In the genomic region with DNA sequence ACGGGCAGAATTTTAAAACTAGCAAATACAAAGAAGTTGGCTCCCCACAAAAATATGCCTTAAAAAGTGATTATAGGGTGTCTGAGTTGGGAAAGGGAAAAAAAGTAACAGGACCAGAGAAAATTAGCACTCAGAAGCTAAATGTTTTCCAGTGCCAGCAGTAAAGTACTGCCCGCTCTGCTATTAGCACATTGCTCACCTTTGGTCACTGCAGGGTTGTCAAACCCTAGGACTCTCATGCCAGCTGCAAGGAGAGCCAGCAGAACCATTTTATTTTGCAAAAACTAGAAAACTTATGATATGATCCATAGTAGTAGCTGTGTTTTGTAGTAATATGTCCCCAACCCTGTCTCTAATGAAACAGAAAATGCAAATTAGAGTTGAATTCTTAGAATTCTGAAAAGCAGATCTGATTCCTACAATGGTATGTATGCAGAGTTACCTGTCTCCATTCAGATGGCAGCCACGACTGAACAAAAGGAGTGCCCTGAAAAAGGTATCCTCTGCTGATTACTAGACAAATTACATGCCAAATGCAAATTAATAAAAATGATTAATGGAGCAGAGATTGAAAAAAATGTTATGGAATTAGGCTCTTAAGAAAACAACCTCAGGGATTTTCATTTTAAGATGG, we compare ENCODE assay signal across 24 cellular contexts.
"Had no signal": no experiment of that assay in that cellular context is flagged by ENCODE, and none has a peak within 500 bp of the region (broad histone marks: within the 10 kb centered on the region; RNA-seq: fewer than 3 reads in every experiment).

No MANE protein-coding gene starts in this region.

- H3K4me3 ChIP-seq: coronary artery, dorsolateral prefrontal cortex, esophagus muscularis mucosa, gastroesophageal sphincter, heart left ventricle, hepatocyte, left lung, lower lobe of right lung had no signal

- H3K27ac ChIP-seq: coronary artery, dorsolateral prefrontal cortex, esophagus muscularis mucosa, foreskin keratinocyte, gastroesophageal sphincter, heart left ventricle, hepatocyte, left lung, lower lobe of right lung had no signal

- H3K4me3 Mint-ChIP-seq: immature natural killer cell had no signal

- DNase-seq: dermis blood vessel endothelial cell; dorsolateral prefrontal cortex; effector CD4-positive, alpha-beta T cell; effector memory CD4-positive, alpha-beta T cell; foreskin keratinocyte; heart left ventricle; hypothalamus; immature natural killer cell; islet precursor cell; kidney; kidney glomerular epithelial cell; left colon; left lung; left ventricle myocardium superior; lower lobe of right lung; mesenchymal stem cell; midbrain had no signal

- H3K27me3 ChIP-seq: dorsolateral prefrontal cortex, esophagus muscularis mucosa, foreskin keratinocyte, gastroesophageal sphincter, heart left ventricle, hepatocyte, left lung had no signal

- H3K4me1 ChIP-seq: foreskin keratinocyte, left lung had no signal

- FAIRE-seq: colon, endothelial cell of umbilical vein, frontal cortex, kidney had no signal

- H3K4me2 ChIP-seq: hepatocyte had no signal

- H3K36me3 ChIP-seq: left lung, lower lobe of right lung had no signal

- H2AFZ ChIP-seq: hepatocyte had no signal

- H3K79me2 ChIP-seq: hepatocyte had no signal

- ATAC-seq: foreskin keratinocyte, gastroesophageal sphincter, heart left ventricle, left colon, left lung, left ventricle myocardium superior, lower lobe of right lung had no signal
